In the genomic region with DNA sequence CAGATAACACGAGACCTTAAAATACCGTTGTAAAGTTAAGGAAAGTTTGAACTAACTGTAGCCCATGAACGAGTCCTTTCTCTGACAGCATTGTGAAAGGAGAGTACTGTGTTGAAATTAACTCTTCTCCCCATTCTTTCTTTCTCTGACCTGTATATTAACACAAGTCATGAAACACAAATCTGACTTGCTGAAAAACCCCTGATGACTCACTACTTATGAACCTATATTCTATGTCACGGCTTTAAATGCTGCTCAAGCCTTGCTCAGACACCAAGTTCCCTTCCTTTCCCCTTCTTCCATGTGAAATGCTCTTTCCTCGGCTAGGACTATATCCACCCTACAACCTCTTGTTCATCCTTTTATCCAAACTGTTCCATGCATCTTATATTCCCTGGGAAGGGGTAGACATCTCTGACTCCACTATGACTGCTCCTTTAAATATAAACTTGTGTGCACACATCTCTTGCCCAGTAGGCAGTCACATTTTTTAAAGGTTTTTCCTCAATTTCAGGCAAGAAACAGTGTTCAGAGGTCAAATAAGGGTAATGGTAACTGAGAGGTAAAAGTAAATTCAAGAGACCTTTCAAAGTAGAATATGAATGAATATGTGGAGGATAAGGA, we compare ENCODE assay signal across 12 cellular contexts.
DNase-seq lines count a peak whose midpoint lies in the region; ATAC-seq and TF ChIP-seq lines count a peak whose summit lies in the region.
"Had no signal": no experiment of that assay in that cellular context is flagged by ENCODE, and none has a peak within 500 bp of the region (broad histone marks: within the 10 kb centered on the region; RNA-seq: fewer than 3 reads in every experiment).

No MANE protein-coding gene starts in this region.

- no peak for TF ChIP-seq CTCF in RWPE2 (IDR thresholded peaks at IDR 0.05; ENCODE audit: poor library complexity, severe bottlenecking)
- TF ChIP-seq CTCF in colonic mucosa (IDR thresholded peaks at IDR 0.05): no peak

- H3K27me3 ChIP-seq in RWPE2 (ENCODE audit: insufficient read depth, poor library complexity, severe bottlenecking): no peaks in the 10 kb centered on the region
- H3K27me3 ChIP-seq in colonic mucosa: no peaks in the 10 kb centered on the region
- H3K27me3 ChIP-seq: cardiac muscle cell, gastroesophageal sphincter, MG63 had no signal

- peaks cover 27% of the 10 kb centered on the region for H3K4me1 ChIP-seq in RWPE2 (ENCODE audit: insufficient read depth, poor library complexity, severe bottlenecking)
- H3K4me1 ChIP-seq in colonic mucosa: no peaks in the 10 kb centered on the region

- ATAC-seq in GM18870 (IDR thresholded peaks at IDR 0.05; ENCODE audit: unreplicated experiment): peak; percentile 94
- peak; percentile 68 for ATAC-seq in HG02884 (IDR thresholded peaks at IDR 0.05; ENCODE audit: unreplicated experiment)
- ATAC-seq in RWPE2 (ENCODE audit: low read depth): peak; percentile 95
- ATAC-seq: gastroesophageal sphincter had no signal

- no peak overlapping the region for H3K9ac ChIP-seq in colonic mucosa (ENCODE audit: low read depth in 2 of 2, low read length in 2 of 2)

- DNase-seq in RWPE2 (ENCODE audit: low spot score) (no peak), kidney tubule cell (ENCODE audit: low spot score) (peak; percentile 42), hepatic stellate cell (ENCODE audit: low spot score) (no peak), OCI-M1 (lab: John Stamatoyannopoulos, UW) (no peak), colonic mucosa (no peak), NCI-H2227 (lab: John Stamatoyannopoulos, UW; ENCODE audit: unreplicated experiment) (no peak)
- DNase-seq: MG63, NCI-H69 had no signal

- H3K4me3 ChIP-seq in RWPE2 (ENCODE audit: severe bottlenecking) (no peak overlapping the region), colonic mucosa (no peak overlapping the region)
- H3K4me3 ChIP-seq: cardiac muscle cell, gastroesophageal sphincter, MG63 had no signal

- H3K36me3 ChIP-seq in RWPE2 (ENCODE audit: low read depth): 0 out of 2 replicates have a peak, but pooled peaks cover 7% of the 10 kb centered on the region
- H3K36me3 ChIP-seq in colonic mucosa: no peaks in the 10 kb centered on the region
- H3K36me3 ChIP-seq: cardiac muscle cell, gastroesophageal sphincter had no signal

- H3K9me3 ChIP-seq in RWPE2 (ENCODE audit: severe bottlenecking): no peaks in the 10 kb centered on the region
- no peaks in the 10 kb centered on the region for H3K9me3 ChIP-seq in colonic mucosa
- H3K9me3 ChIP-seq: gastroesophageal sphincter, MG63 had no signal

- H3K27ac ChIP-seq in RWPE2 (ENCODE audit: poor library complexity, severe bottlenecking) (peak overlapping the region; percentile 75), colonic mucosa (no peak overlapping the region)
- H3K27ac ChIP-seq: cardiac muscle cell, gastroesophageal sphincter had no signal

- intact Hi-C loops in colonic mucosa (cut with DNase I): no loop called here
